10 cellular contexts compared by ENCODE assay signal in genomic region chr6:125750692-125751333, GRCh38. TPM values are rescaled to one million over a fixed set of nuclear protein-coding genes. Genes with fewer than 3 reads are reported as not detected.
DNase-seq lines count a peak whose midpoint lies in the region; ATAC-seq and TF ChIP-seq lines count a peak whose summit lies in the region.
"Had no signal": no experiment of that assay in that cellular context is flagged by ENCODE, and none has a peak within 500 bp of the region (broad histone marks: within the 10 kb centered on the region; RNA-seq: fewer than 3 reads in every experiment).

No MANE protein-coding gene starts in this region.

- DNase-seq in CD8-positive, alpha-beta T cell = no peak
- no peak for DNase-seq in central memory CD8-positive, alpha-beta T cell (ENCODE audit: low spot score in 2 of 2)
- no peak for DNase-seq in naive thymus-derived CD4-positive, alpha-beta T cell
- DNase-seq in KG1 (lab: John Stamatoyannopoulos, UW) (no peak), NCI-H128 (lab: John Stamatoyannopoulos, UW; ENCODE audit: unreplicated experiment) (no peak), GM10266 (ENCODE audit: extremely low spot score) (no peak)

- H3K9me3 Mint-ChIP-seq in CD8-positive, alpha-beta T cell = no peaks in the 10 kb centered on the region
- peaks cover 0 to 4% (median 0%) of the 10 kb centered on the region in 3 donors for H3K9me3 Mint-ChIP-seq in IgD-negative memory B cell
- no peaks in the 10 kb centered on the region for H3K9me3 Mint-ChIP-seq in central memory CD8-positive, alpha-beta T cell
- peaks cover 0 to 2% (median 0%) of the 10 kb centered on the region in 11 donors for H3K9me3 Mint-ChIP-seq in naive thymus-derived CD4-positive, alpha-beta T cell

- no peaks in the 10 kb centered on the region for H3K9me3 ChIP-seq in CD8-positive, alpha-beta T cell (ENCODE audit: low read length)
- H3K9me3 ChIP-seq in naive thymus-derived CD4-positive, alpha-beta T cell (ENCODE audit: control insufficient read depth in 2 of 3, low read length in 3 of 3) = no peaks in the 10 kb centered on the region

- CTCF ChIA-PET in CD8-positive, alpha-beta T cell (lab: Charles Lee) = interaction anchor here (1.1 to 8.1 kb wide), 2 partner anchors 10 to 439 kb away, joined by 3 to 117 read pairs; no protein-coding TSS in a partner anchor
- CTCF ChIA-PET in naive thymus-derived CD4-positive, alpha-beta T cell (lab: Charles Lee) = interaction anchor here (1.6 to 1.8 kb wide), 2 partner anchors 439 to 451 kb away, joined by 3 to 8 read pairs; no protein-coding TSS in a partner anchor

- H3K27me3 ChIP-seq in CD8-positive, alpha-beta T cell (ENCODE audit: insufficient read depth, low read length) = peaks cover 14% of the 10 kb centered on the region
- H3K27me3 ChIP-seq in naive thymus-derived CD4-positive, alpha-beta T cell (ENCODE audit: control insufficient read depth in 2 of 2, insufficient read depth in 2 of 2, low read length in 2 of 2) = peaks cover 14 to 19% of the 10 kb centered on the region in 2 donors

- H3K4me1 ChIP-seq in CD8-positive, alpha-beta T cell (ENCODE audit: insufficient read depth, low read length) = peaks cover 30% of the 10 kb centered on the region
- H3K4me1 ChIP-seq in naive thymus-derived CD4-positive, alpha-beta T cell (ENCODE audit: control insufficient read depth in 2 of 2, insufficient read depth in 2 of 2, low read length in 2 of 2) = peaks cover 24 to 34% of the 10 kb centered on the region in 2 donors

- intact Hi-C loops in CD8-positive, alpha-beta T cell (cut with DNase I, micrococcal nuclease) = loop anchor here (2.0 to 10.0 kb wide), 4 partner anchors 30 to 1514 kb away; partner anchors contain the start of gene RNF146 (in 1 of the 2)
- intact Hi-C loops in naive thymus-derived CD4-positive, alpha-beta T cell (cut with micrococcal nuclease) = loop anchor here in 1 of 2 donors (1.0 to 5.0 kb wide), 4 partner anchors 54 to 879 kb away; partner anchors contain the start of gene TPD52L1

- POLR2A ChIA-PET in CD8-positive, alpha-beta T cell (lab: Charles Lee) = interaction anchor here (0.9 kb wide), 1 partner anchor 30 kb away, joined by 4 read pairs; no protein-coding TSS in a partner anchor
- POLR2A ChIA-PET in naive thymus-derived CD4-positive, alpha-beta T cell (lab: Charles Lee) = interaction anchor here (0.9 to 2.4 kb wide), 3 partner anchors 34 to 236 kb away, joined by 3 to 9 read pairs (median 5); partner anchors contain the start of genes NCOA7 and TRMT11

- H3K36me3 ChIP-seq in CD8-positive, alpha-beta T cell (ENCODE audit: insufficient read depth, low read length) = no peaks in the 10 kb centered on the region
- no peaks in the 10 kb centered on the region for H3K36me3 ChIP-seq in naive thymus-derived CD4-positive, alpha-beta T cell (ENCODE audit: control insufficient read depth in 2 of 3, insufficient read depth in 3 of 3, low read length in 3 of 3)

- no peak overlapping the region for H3K4me3 ChIP-seq in CD8-positive, alpha-beta T cell (ENCODE audit: low read depth, low read length)
- peak overlapping the region; percentile 72 for H3K4me3 ChIP-seq in naive thymus-derived CD4-positive, alpha-beta T cell (ENCODE audit: low read length)

- H3K4me3 Mint-ChIP-seq in CD8-positive, alpha-beta T cell = peak overlapping the region; percentile 88
- H3K4me3 Mint-ChIP-seq in IgD-negative memory B cell = peak overlapping the region; percentile 10 to 61 (median 30)
- H3K4me3 Mint-ChIP-seq in central memory CD8-positive, alpha-beta T cell = peak overlapping the region; percentile 81
- H3K4me3 Mint-ChIP-seq in naive thymus-derived CD4-positive, alpha-beta T cell = peak overlapping the region; percentile 63 to 95 (median 92)

- H3K27ac Mint-ChIP-seq in CD8-positive, alpha-beta T cell = peak overlapping the region; percentile 8
- H3K27ac Mint-ChIP-seq in IgD-negative memory B cell = peak overlapping the region in 1 of 3 donors; percentile 2
- H3K27ac Mint-ChIP-seq in central memory CD8-positive, alpha-beta T cell (ENCODE audit: low read depth) = no peak overlapping the region
- peak overlapping the region in 5 of 9 donors; percentile 9 to 94 (median 78) for H3K27ac Mint-ChIP-seq in naive thymus-derived CD4-positive, alpha-beta T cell

- ATAC-seq in CD8-positive, alpha-beta T cell = no peak
- no peak for ATAC-seq in central memory CD8-positive, alpha-beta T cell (replicated peaks; ENCODE audit: extremely low read depth, poor library complexity, severe bottlenecking)
- ATAC-seq in naive thymus-derived CD4-positive, alpha-beta T cell = no peak
- ATAC-seq in HG03196 (IDR thresholded peaks at IDR 0.05; ENCODE audit: unreplicated experiment) = no peak

- no peak overlapping the region for H3K27ac ChIP-seq in CD8-positive, alpha-beta T cell (ENCODE audit: low read depth, low read length)
- no peak overlapping the region for H3K27ac ChIP-seq in naive thymus-derived CD4-positive, alpha-beta T cell (ENCODE audit: low read depth, low read length)

- peaks cover 38% of the 10 kb centered on the region for H3K4me1 Mint-ChIP-seq in CD8-positive, alpha-beta T cell (ENCODE audit: low read depth)
- H3K4me1 Mint-ChIP-seq in IgD-negative memory B cell = peaks cover 15 to 25% (median 22%) of the 10 kb centered on the region in 3 donors
- H3K4me1 Mint-ChIP-seq in central memory CD8-positive, alpha-beta T cell = peaks cover 33% of the 10 kb centered on the region
- peaks cover 26 to 50% (median 35%) of the 10 kb centered on the region in 7 donors for H3K4me1 Mint-ChIP-seq in naive thymus-derived CD4-positive, alpha-beta T cell

- peaks cover 57% of the 10 kb centered on the region for H3K27me3 Mint-ChIP-seq in CD8-positive, alpha-beta T cell (ENCODE audit: low read depth)
- peaks cover 54% of the 10 kb centered on the region for H3K27me3 Mint-ChIP-seq in IgD-negative memory B cell
- peaks cover 38% of the 10 kb centered on the region for H3K27me3 Mint-ChIP-seq in central memory CD8-positive, alpha-beta T cell
- H3K27me3 Mint-ChIP-seq in naive thymus-derived CD4-positive, alpha-beta T cell = peaks cover 18 to 82% (median 57%) of the 10 kb centered on the region in 5 donors

- no peak for TF ChIP-seq CTCF in CD8-positive, alpha-beta T cell (IDR thresholded peaks at IDR 0.05)
- TF ChIP-seq CTCF in GM10266 (IDR thresholded peaks at IDR 0.05; ENCODE audit: control insufficient read depth, insufficient read depth, low read depth, missing control alignments) = no peak

- peaks cover 4% of the 10 kb centered on the region for H3K36me3 Mint-ChIP-seq in CD8-positive, alpha-beta T cell
- peaks cover 2% of the 10 kb centered on the region for H3K36me3 Mint-ChIP-seq in IgD-negative memory B cell
- peaks cover 8% of the 10 kb centered on the region for H3K36me3 Mint-ChIP-seq in central memory CD8-positive, alpha-beta T cell (ENCODE audit: insufficient read depth)
- H3K36me3 Mint-ChIP-seq in naive thymus-derived CD4-positive, alpha-beta T cell = no peaks in the 10 kb centered on the region

RNA-seq across cellular contexts. Expression of gene HEY2, which starts 1.4 kb away (rescaled TPM):
- under 1 TPM; 0.11 to 0.33 TPM for total RNA-seq in CD8-positive, alpha-beta T cell
- polyA plus RNA-seq in IgD-negative memory B cell = 0.30 TPM
- total RNA-seq in naive thymus-derived CD4-positive, alpha-beta T cell = under 1 TPM in 3 of 5 experiments, not detected in 2; 0.34 to 0.46 (median 0.46) TPM
- under 1 TPM; 0.14 to 0.44 TPM for polyA plus RNA-seq in naive thymus-derived CD4-positive, alpha-beta T cell
- total RNA-seq: fibroblast of lung, LHCN-M2 had no signal
- polyA plus RNA-seq: fibroblast of lung had no signal

RNA-seq across cellular contexts. Expression of gene NCOA7, which starts 39.9 kb away (rescaled TPM):
- 10 to 100 TPM; 27.2 to 28.6 TPM for total RNA-seq in CD8-positive, alpha-beta T cell
- polyA plus RNA-seq in IgD-negative memory B cell = 35.6 TPM
- total RNA-seq in naive thymus-derived CD4-positive, alpha-beta T cell = 10 to 100 TPM; 30.6 to 55.6 (median 38.0) TPM
- 10 to 100 TPM; 12.8 to 23.4 TPM for polyA plus RNA-seq in naive thymus-derived CD4-positive, alpha-beta T cell

Comparison
In these comparisons a context has a peak if more than half of its experiments do, and no peak if none do; other contexts are left out.
1. H3K4me3 Mint-ChIP-seq: peak in every context shown above with its lines; median percentile 92 in naive thymus-derived CD4-positive, alpha-beta T cell; 88 in CD8-positive, alpha-beta T cell; 81 in central memory CD8-positive, alpha-beta T cell; 30 in IgD-negative memory B cell.